1 cellular context compared by ENCODE assay signal in genomic region chr5:126595486-126596083, GRCh38.
TF ChIP-seq lines count a peak whose summit lies in the region.

No MANE protein-coding gene starts in this region.

TF ChIP-seq in HCT116, 20 proteins besides CTCF, POLR2A, EP300 and RAD21 (continued from another document):
- no peak for TF ChIP-seq MAX (IDR thresholded peaks at IDR 0.05)
- TF ChIP-seq EZH2 (IDR thresholded peaks at IDR 0.05): no peak
- TF ChIP-seq ATF3 (IDR thresholded peaks at IDR 0.05): no peak
- no peak for TF ChIP-seq FOSL1 (IDR thresholded peaks at IDR 0.05; ENCODE audit: low read depth)
- no peak for TF ChIP-seq SIN3A (IDR thresholded peaks at IDR 0.05; ENCODE audit: low read depth)
- TF ChIP-seq ZBTB33 (IDR thresholded peaks at IDR 0.05; ENCODE audit: extremely low read depth, insufficient replicate concordance, low read length): no peak
- no peak for TF ChIP-seq ZNF274 (IDR thresholded peaks at IDR 0.05; ENCODE audit: low read depth, low read length)
- no peak for TF ChIP-seq EZH2phosphoT487 (IDR thresholded peaks at IDR 0.05; ENCODE audit: borderline replicate concordance)
- no peak for TF ChIP-seq ZFX (IDR thresholded peaks at IDR 0.05)
- no peak for TF ChIP-seq EGR1 (IDR thresholded peaks at IDR 0.05; ENCODE audit: low read depth)
- TF ChIP-seq POLR2AphosphoS5 (IDR thresholded peaks at IDR 0.05; ENCODE audit: low read depth, low read length): no peak
- TF ChIP-seq CBX3 (IDR thresholded peaks at IDR 0.05; ENCODE audit: low read depth): no peak
